In genomic region chr4:75727073-75727472, GRCh38 we compare ENCODE assay signal across 1 cellular context.
TF ChIP-seq lines count a peak whose summit lies in the region.

No MANE protein-coding gene starts in this region.

TF ChIP-seq in H1, 55 proteins besides CTCF, POLR2A, EP300 and RAD21:
- TF ChIP-seq RBBP5 (IDR thresholded peaks at IDR 0.05; ENCODE audit: borderline replicate concordance, low read depth, low read length) (no peak), RFX5 (IDR thresholded peaks at IDR 0.05; ENCODE audit: borderline replicate concordance, low read depth, low read length) (no peak), USF2 (IDR thresholded peaks at IDR 0.05; ENCODE audit: low read length) (no peak), KDM4A (IDR thresholded peaks at IDR 0.05; ENCODE audit: low read depth, low read length, severe bottlenecking) (no peak), SRF (IDR thresholded peaks at IDR 0.05; ENCODE audit: low read depth, low read length) (no peak), EZH2 (IDR thresholded peaks at IDR 0.05; ENCODE audit: low read depth, low read length, severe bottlenecking) (no peak), GTF2F1 (IDR thresholded peaks at IDR 0.05; ENCODE audit: borderline replicate concordance, low read depth, low read length) (no peak), SIX5 (IDR thresholded peaks at IDR 0.05; ENCODE audit: low read depth, low read length) (no peak), CBX5 (IDR thresholded peaks at IDR 0.05; ENCODE audit: low read depth, low read length) (no peak), KDM1A (IDR thresholded peaks at IDR 0.05; ENCODE audit: borderline replicate concordance, low read length) (no peak), ATF2 (IDR thresholded peaks at IDR 0.05; ENCODE audit: low read length) (no peak), HDAC6 (IDR thresholded peaks at IDR 0.05; ENCODE audit: low read depth, low read length) (no peak), TBP (IDR thresholded peaks at IDR 0.05; ENCODE audit: low read depth, low read length) (no peak), PHF8 (conservative IDR thresholded peaks at IDR 0.05; ENCODE audit: low read depth, low read length) (no peak), TCF12 (IDR thresholded peaks at IDR 0.05; ENCODE audit: low read depth, low read length) (no peak), BCL11A (IDR thresholded peaks at IDR 0.05; ENCODE audit: low read depth in 2 of 2, low read length in 2 of 2) (no peak), TAF7 (optimal IDR thresholded peaks at IDR 0.05; ENCODE audit: borderline replicate concordance, low read depth, low read length) (no peak), E2F6 (IDR thresholded peaks at IDR 0.05) (no peak)
